In the genomic region with DNA sequence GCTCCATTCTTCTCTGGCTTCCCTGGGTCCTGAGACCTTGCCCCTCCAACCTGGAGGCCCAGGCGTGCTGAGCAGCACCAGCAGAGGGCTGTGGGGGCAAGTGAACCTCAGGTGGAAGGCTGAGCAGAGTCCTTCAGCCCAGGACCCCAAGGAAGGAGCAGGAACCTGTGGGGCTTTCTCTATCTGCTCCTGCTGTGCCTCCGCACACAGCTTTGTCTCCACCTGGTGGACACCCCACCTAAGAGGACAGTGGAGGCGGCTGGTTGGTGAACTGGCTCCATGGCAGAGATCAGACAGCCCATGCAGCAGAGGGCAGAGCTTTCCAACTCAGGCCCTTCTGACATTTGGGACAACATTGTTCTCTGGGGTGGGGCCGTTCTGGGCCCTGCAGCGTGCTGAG, we compare ENCODE assay signal across 9 cellular contexts. TPM values are rescaled to one million over a fixed set of nuclear protein-coding genes. Genes with fewer than 3 reads are reported as not detected.
A peak's percentile ranks its signal among the peaks of the same experiment; 100 is the strongest.
DNase-seq lines count a peak whose midpoint lies in the region; ATAC-seq and TF ChIP-seq lines count a peak whose summit lies in the region.
"Had no signal": no experiment of that assay in that cellular context is flagged by ENCODE, and none has a peak within 500 bp of the region (broad histone marks: within the 10 kb centered on the region; RNA-seq: fewer than 3 reads in every experiment).

No MANE protein-coding gene starts in this region.

- no peaks in the 10 kb centered on the region for H3K79me2 ChIP-seq in OCI-LY3 (ENCODE audit: low read length)

- intact Hi-C loops in sigmoid colon (cut with DNase I): no loop called here

- peaks cover 10% of the 10 kb centered on the region for H3K9me3 Mint-ChIP-seq in activated naive CD8-positive, alpha-beta T cell treated with anti-CD3 and anti-CD28 coated beads, Interleukin-2, amount 10 ng/mL, durations not matched to agents 7 days and 5 days
- peaks cover 10% of the 10 kb centered on the region for H3K9me3 Mint-ChIP-seq in nephron

- H3K9ac ChIP-seq in OCI-LY3 (ENCODE audit: low read length): no peak overlapping the region

- ATAC-seq in activated naive CD8-positive, alpha-beta T cell treated with anti-CD3 and anti-CD28 coated beads, Interleukin-2, amount 10 ng/mL, durations not matched to agents 7 days and 5 days (ENCODE audit: low read depth): peak; percentile 72
- no peak for ATAC-seq in GM21528 (IDR thresholded peaks at IDR 0.05; ENCODE audit: low FRiP score, unreplicated experiment)

- TF ChIP-seq POLR2A in sigmoid colon (IDR thresholded peaks at IDR 0.05): no peak

- no peak overlapping the region for H3K4me2 ChIP-seq in OCI-LY3 (ENCODE audit: low read length)

- H3K27me3 ChIP-seq in OCI-LY3 (ENCODE audit: low read depth, low read length): no peaks in the 10 kb centered on the region
- no peaks in the 10 kb centered on the region for H3K27me3 ChIP-seq in sigmoid colon

- no peaks in the 10 kb centered on the region for H3K36me3 ChIP-seq in OCI-LY3 (replicated peaks; ENCODE audit: low read depth, low read length)
- no peaks in the 10 kb centered on the region for H3K36me3 ChIP-seq in sigmoid colon

- peak; percentile 32 for DNase-seq in NK-92 treated with Interleukin-12 subunit alpha and Interleukin-12 subunit beta, amount 100 ng/mL, for 24 hours (lab: John Stamatoyannopoulos, UW)
- no peak for DNase-seq in NK-92 (lab: John Stamatoyannopoulos, UW; ENCODE audit: unreplicated experiment)
- peak; percentile 51 for DNase-seq in activated naive CD8-positive, alpha-beta T cell treated with anti-CD3 and anti-CD28 coated beads, Interleukin-2, amount 10 ng/mL, durations not matched to agents 7 days and 5 days
- DNase-seq in sigmoid colon: no peak
- DNase-seq in NCI-H2227 treated with DMSO at 0.1 percent for 48 hours (lab: John Stamatoyannopoulos, UW): no peak

- no peak overlapping the region for H3K4me3 ChIP-seq in OCI-LY3 (ENCODE audit: low read length)
- no peak overlapping the region for H3K4me3 ChIP-seq in sigmoid colon

- H3K36me3 Mint-ChIP-seq in activated naive CD8-positive, alpha-beta T cell treated with anti-CD3 and anti-CD28 coated beads, Interleukin-2, amount 10 ng/mL, durations not matched to agents 7 days and 5 days: peaks cover 1% of the 10 kb centered on the region
- H3K36me3 Mint-ChIP-seq in nephron (ENCODE audit: low read depth): peaks cover 12% of the 10 kb centered on the region

- WGBS in sigmoid colon, 2 donors: 32 to 67% methylated on average over 5 of the region's 5 CpGs

- H3K4me1 ChIP-seq in OCI-LY3 (ENCODE audit: low read length) (no peaks in the 10 kb centered on the region), sigmoid colon (no peaks in the 10 kb centered on the region)

- H3K27ac Mint-ChIP-seq in activated naive CD8-positive, alpha-beta T cell treated with anti-CD3 and anti-CD28 coated beads, Interleukin-2, amount 10 ng/mL, durations not matched to agents 7 days and 5 days: no peak overlapping the region
- no peak overlapping the region for H3K27ac Mint-ChIP-seq in nephron

- H3K27ac ChIP-seq in OCI-LY3 (ENCODE audit: low read length) (no peak overlapping the region), sigmoid colon (no peak overlapping the region)

- no peak overlapping the region for H3K4me3 Mint-ChIP-seq in activated naive CD8-positive, alpha-beta T cell treated with anti-CD3 and anti-CD28 coated beads, Interleukin-2, amount 10 ng/mL, durations not matched to agents 7 days and 5 days
- H3K4me3 Mint-ChIP-seq in nephron: no peak overlapping the region

- H4K20me1 ChIP-seq in OCI-LY3 (ENCODE audit: insufficient read depth, low read length): no peaks in the 10 kb centered on the region

- H3K27me3 Mint-ChIP-seq in activated naive CD8-positive, alpha-beta T cell treated with anti-CD3 and anti-CD28 coated beads, Interleukin-2, amount 10 ng/mL, durations not matched to agents 7 days and 5 days: no peaks in the 10 kb centered on the region
- no peaks in the 10 kb centered on the region for H3K27me3 Mint-ChIP-seq in nephron (ENCODE audit: low read depth)

- H3K9me3 ChIP-seq in OCI-LY3 (ENCODE audit: insufficient read depth, low read length) (0 out of 2 replicates have a peak, but pooled peaks cover 3% of the 10 kb centered on the region), sigmoid colon (peaks cover 7 to 11% (median 10%) of the 10 kb centered on the region in 4 donors)

- no peak overlapping the region for H2AFZ ChIP-seq in OCI-LY3 (ENCODE audit: low read depth, low read length)

- TF ChIP-seq CTCF in OCI-LY3 (IDR thresholded peaks at IDR 0.05; ENCODE audit: low read depth, low read length): peak; percentile 66
- peak in 2 of 3 experiments; percentile 31 to 42 for TF ChIP-seq CTCF in nephron (IDR thresholded peaks at IDR 0.05; ENCODE audit: unreplicated experiment in 3 of 3)
- TF ChIP-seq CTCF in sigmoid colon (IDR thresholded peaks at IDR 0.05): no peak

- no peaks in the 10 kb centered on the region for H3K4me1 Mint-ChIP-seq in activated naive CD8-positive, alpha-beta T cell treated with anti-CD3 and anti-CD28 coated beads, Interleukin-2, amount 10 ng/mL, durations not matched to agents 7 days and 5 days
- H3K4me1 Mint-ChIP-seq in nephron: no peaks in the 10 kb centered on the region

- POLR2A ChIA-PET in activated naive CD8-positive, alpha-beta T cell treated with anti-CD3 and anti-CD28 coated beads, Interleukin-2, amount 10 ng/mL, durations not matched to agents 7 days and 5 days (lab: Charles Lee): interaction anchor here (0.6 kb wide), 1 partner anchor 298 kb away, joined by 3 read pairs; no protein-coding TSS in a partner anchor

- no peak for TF ChIP-seq EP300 in sigmoid colon (IDR thresholded peaks at IDR 0.05)

RNA-seq across cellular contexts. Expression of a gene that starts 19.7 kb away (rescaled TPM):
- total RNA-seq in activated naive CD8-positive, alpha-beta T cell treated with anti-CD3 and anti-CD28 coated beads, Interleukin-2, amount 10 ng/mL, durations not matched to agents 7 days and 5 days: under 1 TPM; 0.55 to 0.91 TPM
- total RNA-seq in sigmoid colon: 1 to 10 TPM in 1 of 4 donors, under 1 TPM in 2, not detected in 1; under 0.01 to 1.2 (median 0.71) TPM
- under 1 TPM in 1 of 3 donors, not detected in 2; 0.22 TPM for polyA plus RNA-seq in sigmoid colon
- total RNA-seq: subcutaneous adipose tissue had no signal

RNA-seq across cellular contexts. Expression of a gene that starts 31.4 kb away (rescaled TPM):
- not detected for total RNA-seq in activated naive CD8-positive, alpha-beta T cell treated with anti-CD3 and anti-CD28 coated beads, Interleukin-2, amount 10 ng/mL, durations not matched to agents 7 days and 5 days
- total RNA-seq in sigmoid colon: 1 to 10 TPM; 1.5 to 3.8 (median 2.2) TPM
- 1 to 10 TPM in 1 of 3 donors, not detected in 2; 1.6 TPM for polyA plus RNA-seq in sigmoid colon
- total RNA-seq: subcutaneous adipose tissue had no signal

Comparison
In these comparisons a context has a peak if more than half of its experiments do, and no peak if none do; other contexts are left out.
1. DNase-seq: peak in NK-92 treated with Interleukin-12 subunit alpha and Interleukin-12 subunit beta, amount 100 ng/mL, for 24 hours (single experiment) and activated naive CD8-positive, alpha-beta T cell treated with anti-CD3 and anti-CD28 coated beads, Interleukin-2, amount 10 ng/mL, durations not matched to agents 7 days and 5 days (single experiment); none in NK-92 (single experiment), sigmoid colon (single experiment) and NCI-H2227 treated with DMSO at 0.1 percent for 48 hours (single experiment).
2. CTCF ChIP-seq: peak in OCI-LY3 (single experiment) and nephron (2 of 3); none in sigmoid colon (0 of 4).